In the genomic region with DNA sequence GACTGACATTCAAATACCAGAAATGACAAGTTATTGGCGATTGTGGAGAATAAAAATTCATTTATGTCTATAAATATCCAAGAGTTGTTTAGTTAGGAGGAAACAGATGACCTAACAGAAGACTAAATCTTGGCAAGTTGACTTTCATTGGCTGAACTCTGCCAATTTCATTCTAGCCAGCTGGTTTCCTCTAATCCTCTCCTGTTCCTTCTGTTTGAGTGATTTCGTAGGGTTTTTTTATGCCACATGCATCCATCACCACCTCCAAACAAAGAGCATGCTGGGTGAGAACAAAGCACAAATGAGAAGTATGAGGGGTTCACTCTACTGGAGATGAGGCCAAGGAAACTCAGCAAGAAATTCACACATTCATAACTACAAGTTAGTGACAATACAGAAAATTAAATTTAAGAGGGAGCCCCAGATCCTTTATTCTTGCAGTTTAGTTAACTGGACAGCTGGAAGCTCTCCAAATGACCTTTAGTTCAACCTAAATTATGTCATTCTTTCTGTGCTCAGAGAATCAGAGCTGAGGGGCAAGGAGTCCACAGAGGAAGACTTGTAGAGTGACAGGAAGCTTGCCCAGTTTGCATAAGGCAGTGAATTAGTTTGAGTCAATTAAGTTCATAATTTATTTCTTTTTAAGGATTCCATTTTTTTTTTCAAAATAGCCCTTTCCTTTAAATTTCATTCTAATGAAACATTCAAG, we compare ENCODE assay signal across 17 cellular contexts.
DNase-seq lines count a peak whose midpoint lies in the region; ATAC-seq and TF ChIP-seq lines count a peak whose summit lies in the region.
"Had no signal": no experiment of that assay in that cellular context is flagged by ENCODE, and none has a peak within 500 bp of the region (broad histone marks: within the 10 kb centered on the region; RNA-seq: fewer than 3 reads in every experiment).

No MANE protein-coding gene starts in this region.

- H3K36me3 Mint-ChIP-seq in nephron progenitor cell (ENCODE audit: low read depth): no peaks in the 10 kb centered on the region

- H3K9ac ChIP-seq in fibroblast of lung (ENCODE audit: insufficient read depth, low read length): no peak overlapping the region

- H3K4me3 Mint-ChIP-seq in nephron progenitor cell: no peak overlapping the region

- H4K20me1 ChIP-seq in fibroblast of lung (ENCODE audit: control insufficient read depth, extremely low read depth, insufficient read depth, low read length): no peaks in the 10 kb centered on the region

- peaks cover 55% of the 10 kb centered on the region for H3K4me1 Mint-ChIP-seq in nephron progenitor cell

- peak; percentile 20 for DNase-seq in A673 (ENCODE audit: low spot score)
- peak; percentile 64 for DNase-seq in NCI-H1694 treated with DMSO at 0.1 percent for 48 hours (lab: John Stamatoyannopoulos, UW)
- DNase-seq in fibroblast of lung (ENCODE audit: low read depth in 2 of 2): peak; percentile 2 to 58
- no peak for DNase-seq in nephron progenitor cell
- DNase-seq in NCI-H510A treated with DMSO at 0.1 percent for 48 hours (lab: John Stamatoyannopoulos, UW): no peak
- DNase-seq in HPDE6-E6E7 (ENCODE audit: extremely low spot score): no peak
- DNase-seq: activated CD4-positive, alpha-beta T cell treated with anti-CD3 and anti-CD28 coated beads, Interleukin-2, amount 50 U/mL, for 48 hours; activated naive CD4-positive, alpha-beta T cell; activated T-cell treated with anti-CD3 and anti-CD28 coated beads for 4 hours; colonic mucosa; kidney glomerular epithelial cell; NCI-H146; SHP77 treated with DMSO at 0.1 percent for 48 hours; WERI-Rb-1 had no signal

- CTCF ChIA-PET in A673 (lab: Charles Lee): no interaction called here

- H3K9me3 ChIP-seq in A673 (ENCODE audit: low read depth, low read length, poor library complexity, severe bottlenecking): no peaks in the 10 kb centered on the region
- no peaks in the 10 kb centered on the region for H3K9me3 ChIP-seq in fibroblast of lung (ENCODE audit: control insufficient read depth, insufficient read depth, low read depth, low read length)
- H3K9me3 ChIP-seq: A549, colonic mucosa had no signal

- H3K27me3 Mint-ChIP-seq in nephron progenitor cell (ENCODE audit: low read depth, poor library complexity): no peaks in the 10 kb centered on the region

- H3K27ac ChIP-seq in A673 (ENCODE audit: low read depth, low read length, poor library complexity, severe bottlenecking): no peak overlapping the region
- H3K27ac ChIP-seq in fibroblast of lung (ENCODE audit: insufficient read depth, low read length): no peak overlapping the region
- H3K27ac ChIP-seq: A549, colonic mucosa, WERI-Rb-1 had no signal

- no peak for ATAC-seq in GM21717 (IDR thresholded peaks at IDR 0.05; ENCODE audit: unreplicated experiment)
- ATAC-seq in GM18868 (IDR thresholded peaks at IDR 0.05; ENCODE audit: unreplicated experiment): no peak
- ATAC-seq: A549 had no signal

- TF ChIP-seq CTCF in A673 (conservative IDR thresholded peaks at IDR 0.05; ENCODE audit: low read depth, low read length) (no peak), fibroblast of lung (conservative IDR thresholded peaks at IDR 0.05 in 1 of 2, IDR thresholded peaks at IDR 0.05 in 1 of 2; ENCODE audit: low read depth in 1 of 2, low read length in 2 of 2) (no peak), nephron progenitor cell (IDR thresholded peaks at IDR 0.05) (no peak)

- BruUV-seq in A673 (replicated peaks; lab: Mats Ljungman, UMichigan): no TSS peak

- H3K4me2 ChIP-seq in fibroblast of lung (ENCODE audit: extremely low read depth, insufficient read depth, low read length): no peak overlapping the region
- H3K4me2 ChIP-seq: A549 had no signal

- H2AFZ ChIP-seq in fibroblast of lung (ENCODE audit: low read length): no peak overlapping the region

- H3K4me3 ChIP-seq in A673 (ENCODE audit: low read depth, low read length, poor library complexity, severe bottlenecking) (no peak overlapping the region), fibroblast of lung (replicated peaks in 1 of 4; ENCODE audit: control extremely low read depth in 1 of 4, insufficient read depth in 1 of 4, low read depth in 3 of 4, low read length in 4 of 4) (no peak overlapping the region)
- H3K4me3 ChIP-seq: A549, colonic mucosa had no signal

- H3K27me3 ChIP-seq in A673 (replicated peaks; ENCODE audit: insufficient read depth, low read depth, low read length, poor library complexity) (no peaks in the 10 kb centered on the region), fibroblast of lung (ENCODE audit: control insufficient read depth, insufficient read depth, low read length) (no peaks in the 10 kb centered on the region)
- H3K27me3 ChIP-seq: colonic mucosa had no signal

- no peaks in the 10 kb centered on the region for H3K36me3 ChIP-seq in A673 (ENCODE audit: insufficient read depth, low read length, poor library complexity, severe bottlenecking)
- no peaks in the 10 kb centered on the region for H3K36me3 ChIP-seq in fibroblast of lung (ENCODE audit: control insufficient read depth, insufficient read depth, low read length)
- H3K36me3 ChIP-seq: colonic mucosa, WERI-Rb-1 had no signal

- POLR2A ChIA-PET in A673 (lab: Charles Lee; ENCODE audit: low non-redundant PET): interaction anchor here (0.7 kb wide), 1 partner anchor 70 kb away, joined by 4 read pairs; no protein-coding TSS in a partner anchor

- peaks cover 4% of the 10 kb centered on the region for H3K4me1 ChIP-seq in A673 (ENCODE audit: insufficient read depth, low read length, poor library complexity, severe bottlenecking)
- H3K4me1 ChIP-seq in fibroblast of lung (ENCODE audit: control insufficient read depth, extremely low read depth, insufficient read depth, low read length): no peaks in the 10 kb centered on the region
- H3K4me1 ChIP-seq: A549, colonic mucosa had no signal

- intact Hi-C loops in A673 (cut with micrococcal nuclease; ENCODE audit: unreplicated experiment): loop anchor here (10.0 kb wide), 1 partner anchor 59 kb away; no protein-coding TSS in a partner anchor

- no peaks in the 10 kb centered on the region for H3K9me3 Mint-ChIP-seq in nephron progenitor cell

- H3K79me2 ChIP-seq in fibroblast of lung (ENCODE audit: control insufficient read depth, insufficient read depth, low read length): no peaks in the 10 kb centered on the region

- H3K27ac Mint-ChIP-seq in nephron progenitor cell: peak overlapping the region; percentile 50

Comparison
In these comparisons a context has a peak if more than half of its experiments do, and no peak if none do; other contexts are left out.
1. DNase-seq: peak in A673 (single experiment), NCI-H1694 treated with DMSO at 0.1 percent for 48 hours (single experiment) and fibroblast of lung (2 of 2); none in nephron progenitor cell (single experiment), NCI-H510A treated with DMSO at 0.1 percent for 48 hours (single experiment) and HPDE6-E6E7 (single experiment).